Comparison of ENCODE assay signal across 8 cellular contexts in genomic region chr12:128654462-128654861, GRCh38.
"Had no signal": no experiment of that assay in that cellular context is flagged by ENCODE, and none has a peak within 500 bp of the region (broad histone marks: within the 10 kb centered on the region; RNA-seq: fewer than 3 reads in every experiment).

No MANE protein-coding gene starts in this region.

- H3K4me1 ChIP-seq: HAP-1 had no signal

- H3K4me3 Mint-ChIP-seq: HFFc6, IgD-negative memory B cell had no signal

- H3K4me3 ChIP-seq: GM23248, HAP-1 had no signal

- H3K9me3 ChIP-seq: HAP-1 had no signal

- FAIRE-seq: HepG2 had no signal

- H3K36me3 ChIP-seq: HAP-1 had no signal

- H3K27ac Mint-ChIP-seq: HFFc6, IgD-negative memory B cell had no signal

- H2AFZ ChIP-seq: GM23248 had no signal

- H3K27ac ChIP-seq: GM23248, HL-60 had no signal

- H3K4me1 Mint-ChIP-seq: IgD-negative memory B cell had no signal

- H3K9ac ChIP-seq: GM23248 had no signal

- H3K36me3 Mint-ChIP-seq: IgD-negative memory B cell had no signal

- DNase-seq: GM23248, GOT3, H7, HFFc6 had no signal
